25 cellular contexts compared by ENCODE assay signal in genomic region chr22:18144105-18144504, GRCh38. TPM values are rescaled to one million over a fixed set of nuclear protein-coding genes. Genes with fewer than 3 reads are reported as not detected.
"Had no signal": no experiment of that assay in that cellular context is flagged by ENCODE, and none has a peak within 500 bp of the region (broad histone marks: within the 10 kb centered on the region; RNA-seq: fewer than 3 reads in every experiment).

No MANE protein-coding gene starts in this region.

- H3K4me3 ChIP-seq: psoas muscle, right lobe of liver, sigmoid colon, stomach, thoracic aorta, tibial artery, transverse colon, upper lobe of right lung, uterus had no signal

- DNase-seq: naive thymus-derived CD8-positive, alpha-beta T cell; nephron progenitor cell; nucleus accumbens; posterior cingulate gyrus; psoas muscle; right cardiac atrium; right lobe of liver; sigmoid colon; small intestine; stimulated activated CD4-positive, alpha-beta T cell treated with anti-CD3 and anti-CD28 coated beads, Interleukin-15, amount 100 ng/mL, for 24 hours; stimulated activated CD4-positive, alpha-beta T cell treated with anti-CD3 and anti-CD28 coated beads, Interleukin-2, amount 100 ng/mL, for 24 hours; stimulated activated CD4-positive, alpha-beta T cell treated with anti-CD3 and anti-CD28 coated beads, Interleukin-2, amount 100 ng/mL, for 48 hours; stimulated activated CD4-positive, alpha-beta T cell treated with anti-CD3 and anti-CD28 coated beads, Interleukin-4, amount 100 ng/mL, for 24 hours; stimulated activated naive B cell treated with anti-CD40 and anti-IgM and Interleukin-4, amounts not matched to agents 10 μg/mL and 1 μg/mL and 100 μg/mL, for 72 hours; stimulated activated naive CD4-positive, alpha-beta T cell treated with Interleukin-2 at 50 U/mL for 16 hours; stomach; transverse colon; uterus had no signal

- H3K27me3 ChIP-seq: neutrophil, right lobe of liver, sigmoid colon, stomach, tibial artery, transverse colon, upper lobe of right lung, uterus had no signal

- ATAC-seq: naive thymus-derived CD8-positive, alpha-beta T cell; natural killer cell treated with Interleukin-12 subunit alpha and Interleukin-12 subunit beta and Interleukin-15 and Interleukin-18, amount 100 ng/mL, for 72 hours; psoas muscle; right cardiac atrium; right lobe of liver; stimulated activated effector memory CD8-positive, alpha-beta T cell treated with anti-CD3 and anti-CD28 coated beads, Interleukin-12 subunit alpha, Interleukin-12 subunit beta, amount 100 ng/mL, for 72 hours; stimulated activated naive B cell treated with anti-CD40 and anti-IgM and Interleukin-4, amounts not matched to agents 10 μg/mL and 1 μg/mL and 100 μg/mL, for 72 hours; upper lobe of right lung had no signal

- H3K4me1 ChIP-seq: parathyroid adenoma, psoas muscle, upper lobe of right lung, uterus had no signal

- H3K36me3 ChIP-seq: neutrophil, right lobe of liver, sigmoid colon, stomach, thoracic aorta, tibial artery, transverse colon, upper lobe of right lung, uterus had no signal

- H3K9me3 ChIP-seq: neutrophil, psoas muscle, right lobe of liver, sigmoid colon, stomach, thoracic aorta, tibial artery, transverse colon, upper lobe of right lung, uterus had no signal

- H3K27ac ChIP-seq: neutrophil, parathyroid adenoma, psoas muscle, right lobe of liver, sigmoid colon, stomach, thoracic aorta, tibial artery, transverse colon, upper lobe of right lung, uterus had no signal

RNA-seq across cellular contexts. Expression of gene TUBA8, which starts 33.5 kb away (rescaled TPM):
- total RNA-seq: stomach had no signal
